In the genomic region with DNA sequence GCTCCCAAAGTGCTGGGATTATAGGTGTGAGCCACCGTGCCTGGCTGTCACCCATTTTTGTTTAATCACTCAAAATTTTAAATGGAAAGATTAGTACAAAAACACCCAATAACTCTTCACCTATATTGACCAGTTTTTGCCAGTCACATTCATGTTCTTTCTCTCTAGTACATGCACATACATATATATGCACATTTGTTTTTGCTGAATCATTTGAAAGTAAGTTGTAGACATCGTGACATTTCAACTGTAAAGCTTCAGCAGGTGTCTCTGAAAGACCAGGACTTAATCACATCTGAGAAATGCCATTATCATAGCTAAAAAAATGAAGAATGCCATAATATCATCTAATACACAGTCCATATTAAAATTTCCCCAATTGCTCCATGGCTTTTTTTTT, we compare ENCODE assay signal across 14 cellular contexts. TPM values are rescaled to one million over a fixed set of nuclear protein-coding genes. Genes with fewer than 3 reads are reported as not detected.
"Had no signal": no experiment of that assay in that cellular context is flagged by ENCODE, and none has a peak within 500 bp of the region (broad histone marks: within the 10 kb centered on the region; RNA-seq: fewer than 3 reads in every experiment).

No MANE protein-coding gene starts in this region.

- DNase-seq: activated CD4-positive, alpha-beta memory T cell treated with anti-CD3 and anti-CD28 coated beads for 36 hours; activated CD4-positive, alpha-beta T cell treated with anti-CD3 and anti-CD28 coated beads for 4 hours; activated T-cell treated with anti-CD3 and anti-CD28 coated beads for 4 hours; effector memory CD8-positive, alpha-beta T cell; foreskin fibroblast; kidney glomerular epithelial cell; left ventricle myocardium inferior; naive thymus-derived CD4-positive, alpha-beta T cell; thyroid gland had no signal

- H3K27ac ChIP-seq: cardiac muscle cell, left ventricle myocardium inferior, neural progenitor cell, right atrium auricular region had no signal

- H3K36me3 ChIP-seq: cardiac muscle cell, left ventricle myocardium inferior, neural progenitor cell, right atrium auricular region, thyroid gland had no signal

- H3K4me2 ChIP-seq: neural progenitor cell had no signal

- H3K9me3 ChIP-seq: left ventricle myocardium inferior, right atrium auricular region, thyroid gland had no signal

- H3K9ac ChIP-seq: neural progenitor cell had no signal

- H3K4me3 ChIP-seq: cardiac muscle cell, left ventricle myocardium inferior, neural progenitor cell, right atrium auricular region, skin epidermis, thyroid gland had no signal

- ATAC-seq: effector memory CD8-positive, alpha-beta T cell; naive thymus-derived CD4-positive, alpha-beta T cell had no signal

- H3K27me3 ChIP-seq: cardiac muscle cell, neural progenitor cell, right atrium auricular region, thyroid gland had no signal

RNA-seq across cellular contexts. Expression of gene TTLL13, which starts 54.7 kb away (rescaled TPM):
- total RNA-seq: right atrium auricular region, urinary bladder had no signal
- polyA plus RNA-seq: naive thymus-derived CD4-positive, alpha-beta T cell had no signal
